Comparison of ENCODE assay signal across 14 cellular contexts in genomic region chr1:197269053-197269452, GRCh38. TPM values are rescaled to one million over a fixed set of nuclear protein-coding genes. Genes with fewer than 3 reads are reported as not detected.
DNase-seq lines count a peak whose midpoint lies in the region; ATAC-seq and TF ChIP-seq lines count a peak whose summit lies in the region.
"Had no signal": no experiment of that assay in that cellular context is flagged by ENCODE, and none has a peak within 500 bp of the region (broad histone marks: within the 10 kb centered on the region; RNA-seq: fewer than 3 reads in every experiment).

No MANE protein-coding gene starts in this region.

- H3K27ac Mint-ChIP-seq in brain, result peak overlapping the region; percentile 61 to 98 (median 95)
- H3K27ac Mint-ChIP-seq: mesothelial cell of epicardium had no signal

- peaks cover 3% of the 10 kb centered on the region for H3K27me3 Mint-ChIP-seq in brain

- H3K4me3 Mint-ChIP-seq in brain, result peak overlapping the region; percentile 80 to 94 (median 89)
- H3K4me3 Mint-ChIP-seq: activated T-cell treated with anti-CD3 and anti-CD28 coated beads, Interleukin-2, amount 50 U/mL, for 4 hours; mesothelial cell of epicardium had no signal

- H3K36me3 Mint-ChIP-seq in brain, result no peaks in the 10 kb centered on the region
- H3K36me3 Mint-ChIP-seq: mesothelial cell of epicardium had no signal

- no peak for TF ChIP-seq CTCF in brain (conservative IDR thresholded peaks at IDR 0.05)

- H3K4me1 Mint-ChIP-seq in brain, result peaks cover 66% of the 10 kb centered on the region
- H3K4me1 Mint-ChIP-seq: mesothelial cell of epicardium had no signal

- DNase-seq in NCI-H1417 (lab: John Stamatoyannopoulos, UW) (peak; percentile 43 to 92 (median 62)), NCI-H510A (lab: John Stamatoyannopoulos, UW) (peak; percentile 23), nucleus accumbens (lab: John Stamatoyannopoulos, UW) (peak in 46 of 56 donors; percentile 5 to 78 (median 38))
- no peak for DNase-seq in activated naive CD4-positive, alpha-beta T cell treated with anti-CD3 and anti-CD28 coated beads, Interleukin-2, amount 50 U/mL, for 16 hours
- DNase-seq in stimulated activated CD8-positive, alpha-beta memory T cell treated with anti-CD3 and anti-CD28 coated beads, Interleukin-4, amount 100 ng/mL, for 48 hours, result no peak
- DNase-seq: activated T-cell treated with anti-CD3 and anti-CD28 coated beads, Interleukin-2, amount 50 U/mL, for 4 hours; Calu3; IMR-90; right lobe of liver had no signal

- ATAC-seq in GM21576 (IDR thresholded peaks at IDR 0.05; ENCODE audit: unreplicated experiment), result no peak
- no peak; the same call in 2 of the 3 replicates for ATAC-seq in SK-N-SH treated with all-trans-retinoic acid at 6 μM for 48 hours
- ATAC-seq: activated CD4-positive, CD25-positive, alpha-beta regulatory T cell treated with anti-CD3 and anti-CD28 coated beads, Interleukin-2, amount 50 U/mL, for 24 hours; activated T-cell treated with anti-CD3 and anti-CD28 coated beads, Interleukin-2, amount 50 U/mL, for 4 hours; right lobe of liver had no signal

- peaks cover 0 to under 1% (median 0%) of the 10 kb centered on the region in 5 experiments for H3K9me3 Mint-ChIP-seq in brain
- H3K9me3 Mint-ChIP-seq: activated T-cell treated with anti-CD3 and anti-CD28 coated beads, Interleukin-2, amount 50 U/mL, for 4 hours had no signal

TF ChIP-seq in SK-N-SH treated with all-trans-retinoic acid at 6 μM for 48 hours, 23 proteins besides CTCF, POLR2A, EP300 and RAD21:
- TF ChIP-seq PATZ1 (CRISPR knock-in tag; IDR thresholded peaks at IDR 0.05; ENCODE audit: borderline replicate concordance) (no peak), ISL1 (CRISPR knock-in tag; IDR thresholded peaks at IDR 0.05) (no peak), POU6F1 (CRISPR knock-in tag; IDR thresholded peaks at IDR 0.05; ENCODE audit: borderline replicate concordance, low read depth) (no peak), SNAI2 (CRISPR knock-in tag; IDR thresholded peaks at IDR 0.05) (no peak), CREB5 (CRISPR knock-in tag; IDR thresholded peaks at IDR 0.05; ENCODE audit: low read depth) (no peak), BACH2 (CRISPR knock-in tag; IDR thresholded peaks at IDR 0.05; ENCODE audit: borderline replicate concordance) (no peak), ARNTL (CRISPR knock-in tag; IDR thresholded peaks at IDR 0.05; ENCODE audit: borderline replicate concordance, low read depth) (no peak), ZNF8 (CRISPR knock-in tag; IDR thresholded peaks at IDR 0.05) (no peak), GLIS3 (CRISPR knock-in tag; IDR thresholded peaks at IDR 0.05) (no peak), TOX (CRISPR knock-in tag; IDR thresholded peaks at IDR 0.05; ENCODE audit: borderline replicate concordance) (no peak), ZNF70 (CRISPR knock-in tag; IDR thresholded peaks at IDR 0.05) (no peak), ZFP30 (CRISPR knock-in tag; IDR thresholded peaks at IDR 0.05) (no peak), PPARA (CRISPR knock-in tag; IDR thresholded peaks at IDR 0.05; ENCODE audit: borderline replicate concordance) (no peak), ZC3H10 (CRISPR knock-in tag; IDR thresholded peaks at IDR 0.05) (no peak), RARB (CRISPR knock-in tag; IDR thresholded peaks at IDR 0.05) (no peak), CSRNP3 (CRISPR knock-in tag; IDR thresholded peaks at IDR 0.05) (no peak), CSDC2 (CRISPR knock-in tag; IDR thresholded peaks at IDR 0.05) (no peak), OSR1 (CRISPR knock-in tag; IDR thresholded peaks at IDR 0.05) (no peak)

RNA-seq across cellular contexts. Expression of gene CRB1, which starts 1.0 kb away (rescaled TPM):
- polyA plus RNA-seq in brain (ENCODE audit: insufficient read depth, low read depth, low replicate concordance), result 3.8 TPM
- polyA plus RNA-seq: IMR-90 had no signal

Comparison
In these comparisons a context has a peak if more than half of its experiments do, and no peak if none do; other contexts are left out.
1. DNase-seq: peak in NCI-H1417 (3 of 3), NCI-H510A (single experiment) and nucleus accumbens (46 of 56); none in activated naive CD4-positive, alpha-beta T cell treated with anti-CD3 and anti-CD28 coated beads, Interleukin-2, amount 50 U/mL, for 16 hours (single experiment) and stimulated activated CD8-positive, alpha-beta memory T cell treated with anti-CD3 and anti-CD28 coated beads, Interleukin-4, amount 100 ng/mL, for 48 hours (single experiment).